19 cellular contexts compared by ENCODE assay signal in genomic region chr6:116925088-116925794, GRCh38. TPM values are rescaled to one million over a fixed set of nuclear protein-coding genes. Genes with fewer than 3 reads are reported as not detected.
DNase-seq lines count a peak whose midpoint lies in the region; ATAC-seq, FAIRE-seq and TF ChIP-seq lines count a peak whose summit lies in the region.
"Had no signal": no experiment of that assay in that cellular context is flagged by ENCODE, and none has a peak within 500 bp of the region (broad histone marks: within the 10 kb centered on the region; RNA-seq: fewer than 3 reads in every experiment).

No MANE protein-coding gene starts in this region.

- TF ChIP-seq CTCF in endothelial cell of umbilical vein (IDR thresholded peaks at IDR 0.05; ENCODE audit: extremely low read depth in 1 of 2, insufficient read depth in 1 of 2, low read depth in 1 of 2, low read length in 2 of 2) (no peak), HepG2 (CRISPR knock-in tag; IDR thresholded peaks at IDR 0.05) (no peak)

- dilution Hi-C loops in endothelial cell of umbilical vein (cut with MboI; ENCODE audit: extremely low pct_ligation_motif_present, low sequenced_read_pairs) = no loop called here

- no peak for TF ChIP-seq RAD21 in HepG2 (CRISPR knock-in tag; IDR thresholded peaks at IDR 0.05)

- peak; percentile 17 for DNase-seq in HuH-7 (ENCODE audit: low spot score)
- peak; percentile 10 for DNase-seq in endothelial cell of umbilical vein (ENCODE audit: low read depth, low spot score)
- no peak for DNase-seq in HepG2 (ENCODE audit: low spot score)
- DNase-seq in nucleus accumbens (lab: John Stamatoyannopoulos, UW) = no peak
- DNase-seq in activated CD8-positive, alpha-beta memory T cell treated with anti-CD3 and anti-CD28 coated beads for 24 hours = no peak
- DNase-seq in HAP-1 (ENCODE audit: low spot score in 2 of 2) = no peak
- DNase-seq: ACHN, DMS79, KBM-7, NCI-H1105 treated with DMSO at 0.1 percent for 48 hours, NCI-H1694 treated with DMSO at 0.1 percent for 48 hours, NCI-H2227 treated with DMSO at 0.1 percent for 48 hours, NCI-H510A treated with DMSO at 0.1 percent for 48 hours, NCI-H82, SHP77 had no signal

- H3K9me3 ChIP-seq in endothelial cell of umbilical vein (replicated peaks; ENCODE audit: control insufficient read depth, insufficient read depth, low read length) (no peaks in the 10 kb centered on the region), HepG2 (ENCODE audit: low read length) (no peaks in the 10 kb centered on the region), HAP-1 (no peaks in the 10 kb centered on the region)

- H2AFZ ChIP-seq in endothelial cell of umbilical vein (ENCODE audit: low read depth, low read length) (no peak overlapping the region), HepG2 (ENCODE audit: low read length) (no peak overlapping the region)

- H3K79me2 ChIP-seq in endothelial cell of umbilical vein (ENCODE audit: control insufficient read depth, insufficient read depth, low read length) = no peaks in the 10 kb centered on the region
- no peaks in the 10 kb centered on the region for H3K79me2 ChIP-seq in HepG2 (ENCODE audit: insufficient read depth, low read length)

- H3K9me1 ChIP-seq in endothelial cell of umbilical vein (replicated peaks; ENCODE audit: control insufficient read depth, extremely low read depth, insufficient read depth, low read length) = no peaks in the 10 kb centered on the region

- no peaks in the 10 kb centered on the region for H4K20me1 ChIP-seq in endothelial cell of umbilical vein (replicated peaks; ENCODE audit: control insufficient read depth, extremely low read depth, insufficient read depth, low read length)
- no peaks in the 10 kb centered on the region for H4K20me1 ChIP-seq in HepG2 (ENCODE audit: insufficient read depth, low read length)

- H3K4me1 ChIP-seq in endothelial cell of umbilical vein (ENCODE audit: control insufficient read depth, extremely low read depth, insufficient read depth, low read length) (no peaks in the 10 kb centered on the region), HepG2 (ENCODE audit: insufficient read depth, low read length) (peaks cover 16% of the 10 kb centered on the region), HAP-1 (no peaks in the 10 kb centered on the region)

- H3K27ac ChIP-seq in endothelial cell of umbilical vein (ENCODE audit: insufficient read depth, low read depth, low read length) = no peak overlapping the region
- no peak overlapping the region for H3K27ac ChIP-seq in HepG2 (ENCODE audit: extremely low read length, insufficient read depth, low read length)

- CTCF ChIA-PET in endothelial cell of umbilical vein (lab: Charles Lee) (no interaction called here), HepG2 (lab: Yijun Ruan, JAX; ENCODE audit: low intra/inter-chr PET ratio, low total read pairs) (no interaction called here)

- intact Hi-C loops in endothelial cell of umbilical vein (cut with micrococcal nuclease) (no loop called here), HepG2 (cut with micrococcal nuclease; ENCODE audit: unreplicated experiment) (no loop called here)

- TF ChIP-seq POLR2A in endothelial cell of umbilical vein (IDR thresholded peaks at IDR 0.05; ENCODE audit: low read depth, low read length) = no peak
- TF ChIP-seq POLR2A in HepG2 (IDR thresholded peaks at IDR 0.05; ENCODE audit: insufficient read depth in 1 of 2, low read depth in 2 of 2, low read length in 2 of 2) = no peak

- peak; percentile 31; the same call in 1 of the 3 replicates for ATAC-seq in HepG2
- no peak for ATAC-seq in GM21528 (IDR thresholded peaks at IDR 0.05; ENCODE audit: low FRiP score, unreplicated experiment)

- H3K4me3 ChIP-seq in endothelial cell of umbilical vein (replicated peaks in 1 of 3; ENCODE audit: insufficient read depth in 1 of 3, low read depth in 1 of 3, low read length in 3 of 3) (no peak overlapping the region), HepG2 (replicated peaks in 1 of 3; ENCODE audit: insufficient read depth in 1 of 3, low read depth in 2 of 3, low read length in 3 of 3) (no peak overlapping the region), HAP-1 (no peak overlapping the region)

- BruUV-seq in endothelial cell of umbilical vein (replicated peaks; lab: Mats Ljungman, UMichigan) (no TSS peak), HepG2 (replicated peaks; lab: Mats Ljungman, UMichigan) (no TSS peak)

- H3K9ac ChIP-seq in endothelial cell of umbilical vein (replicated peaks; ENCODE audit: extremely low read depth, insufficient read depth, low read length) (no peak overlapping the region), HepG2 (ENCODE audit: insufficient read depth, low read depth, low read length) (no peak overlapping the region)

- 71% methylated on average over 10 of the region's 10 CpGs for WGBS in HepG2 (ENCODE audit: low lambda C conversion rate)

- H3K36me3 ChIP-seq in endothelial cell of umbilical vein (ENCODE audit: control insufficient read depth in 2 of 2, extremely low read depth in 1 of 2, insufficient read depth in 2 of 2, low read length in 2 of 2) (no peaks in the 10 kb centered on the region), HepG2 (replicated peaks in 1 of 2; ENCODE audit: control insufficient read depth in 1 of 2, insufficient read depth in 2 of 2, low read length in 2 of 2) (no peaks in the 10 kb centered on the region), HAP-1 (replicated peaks) (no peaks in the 10 kb centered on the region)

- POLR2A ChIA-PET in endothelial cell of umbilical vein (lab: Charles Lee) (no interaction called here), HepG2 (lab: Yijun Ruan, JAX) (no interaction called here)

- in situ Hi-C loops in HepG2 (cut with HindIII; ENCODE audit: extremely low pct_ligation_motif_present, low pct_unique_long_range_greater_than_20kb) (no loop called here), HAP-1 (cut with MboI; ENCODE audit: low sequenced_read_pairs) (no loop called here)

- no peak overlapping the region for H3K4me2 ChIP-seq in endothelial cell of umbilical vein (ENCODE audit: insufficient read depth, low read length)
- H3K4me2 ChIP-seq in HepG2 (ENCODE audit: low read depth, low read length) = no peak overlapping the region

- H3K27me3 ChIP-seq in endothelial cell of umbilical vein (ENCODE audit: control insufficient read depth in 2 of 2, insufficient read depth in 2 of 2, low read length in 2 of 2) (peaks cover 0 to 4% of the 10 kb centered on the region in 2 experiments), HepG2 (ENCODE audit: control insufficient read depth in 1 of 2, insufficient read depth in 2 of 2, low read length in 2 of 2) (no peaks in the 10 kb centered on the region), HAP-1 (ENCODE audit: low read depth) (peaks cover 40% of the 10 kb centered on the region)

- no peak for TF ChIP-seq EP300 in HepG2 (IDR thresholded peaks at IDR 0.05; ENCODE audit: low read depth in 2 of 2, low read length in 2 of 2)
- TF ChIP-seq EP300 in HepG2 (CRISPR knock-in tag; IDR thresholded peaks at IDR 0.05; ENCODE audit: borderline replicate concordance) = no peak

- FAIRE-seq in endothelial cell of umbilical vein (lab: Jason Lieb, UNC) (no peak), HepG2 (lab: Jason Lieb, UNC) (no peak)
- FAIRE-seq: H54 had no signal

TF ChIP-seq in endothelial cell of umbilical vein, 7 proteins besides CTCF, POLR2A, EP300 and RAD21 (continues in another document):
- TF ChIP-seq GATA2 (IDR thresholded peaks at IDR 0.05; ENCODE audit: insufficient read depth, insufficient read length, low read depth, low read length) (no peak), MAX (IDR thresholded peaks at IDR 0.05; ENCODE audit: insufficient read depth, insufficient read length) (no peak)

TF ChIP-seq in HepG2, 621 proteins besides CTCF, POLR2A, EP300 and RAD21 (continues in another document):
- no peak for TF ChIP-seq DNMT3B (CRISPR knock-in tag; conservative IDR thresholded peaks at IDR 0.05)
- no peak for TF ChIP-seq TCF12 (IDR thresholded peaks at IDR 0.05)
- no peak for TF ChIP-seq TCF12 (CRISPR knock-in tag; IDR thresholded peaks at IDR 0.05)
- TF ChIP-seq WIZ (CRISPR knock-in tag; IDR thresholded peaks at IDR 0.05) = no peak
- TF ChIP-seq ZFY (CRISPR knock-in tag; IDR thresholded peaks at IDR 0.05) = no peak
- no peak for TF ChIP-seq POLR2AphosphoS2 (IDR thresholded peaks at IDR 0.05; ENCODE audit: low read depth, low read length)
- TF ChIP-seq KMT2A (CRISPR knock-in tag; IDR thresholded peaks at IDR 0.05) = no peak
- TF ChIP-seq BRD4 (CRISPR knock-in tag; IDR thresholded peaks at IDR 0.05) = no peak

RNA-seq across cellular contexts. Expression of gene RFX6, which starts 48.2 kb away (rescaled TPM):
- total RNA-seq in endothelial cell of umbilical vein (not detected in 2 replicates), HepG2 (2016; rRNA removed; fragmentation: Illumina TruSeq; extraction: Trizol) (not detected in 2 replicates)
- polyA plus RNA-seq in endothelial cell of umbilical vein (not detected in 2 replicates), HepG2 (2011; rRNA removed) (0.04 TPM in 1 of 2 replicates, not detected in the other)
- not detected in 2 replicates for polyA plus RNA-seq in endothelial cell of umbilical vein (2011; cell fraction: cytosol; rRNA removed)
- polyA plus RNA-seq in endothelial cell of umbilical vein (2011; cell fraction: nucleus; rRNA removed) = not detected in 2 replicates
- not detected in 2 replicates for polyA plus RNA-seq in endothelial cell of umbilical vein (2012)
- not detected in 2 replicates for polyA minus RNA-seq in endothelial cell of umbilical vein
- polyA minus RNA-seq in endothelial cell of umbilical vein (2011; cell fraction: cytosol; rRNA and poly(A)+ RNA removed) = not detected
- not detected in 2 replicates for polyA minus RNA-seq in endothelial cell of umbilical vein (2011; cell fraction: nucleus; rRNA and poly(A)+ RNA removed)
- not detected in 2 replicates for total RNA-seq in HepG2 (2016; cell fraction: cytosol; rRNA removed; fragmentation: Illumina TruSeq; extraction: Trizol; ENCODE audit: low read depth)
- not detected in 2 replicates for total RNA-seq in HepG2 (2016; cell fraction: insoluble cytoplasmic fraction; rRNA removed; fragmentation: Illumina TruSeq; extraction: Trizol)
- not detected in 2 replicates for total RNA-seq in HepG2 (2016; cell fraction: membrane; rRNA removed; fragmentation: Illumina TruSeq; extraction: Trizol)
- not detected in 2 replicates for total RNA-seq in HepG2 (2016; cell fraction: nucleus; rRNA removed; fragmentation: Illumina TruSeq; extraction: Trizol)
- not detected in 2 replicates for polyA plus RNA-seq in HepG2 (2011; cell fraction: cytosol; rRNA removed)
- polyA plus RNA-seq in HepG2 (2011; cell fraction: nucleus; rRNA removed) = not detected in 2 replicates
- polyA plus RNA-seq in HepG2 (2012) = not detected in 2 replicates
- polyA plus RNA-seq in HepG2 (2016; cell fraction: cytosol; fragmentation: Illumina TruSeq; extraction: Trizol; ENCODE audit: low read depth) = not detected in 2 replicates
- polyA plus RNA-seq in HepG2 (2016; cell fraction: insoluble cytoplasmic fraction; fragmentation: Illumina TruSeq; extraction: Trizol; ENCODE audit: low read depth) = not detected in 2 replicates
- not detected in 2 replicates for polyA plus RNA-seq in HepG2 (2016; cell fraction: membrane; fragmentation: Illumina TruSeq; extraction: Trizol; ENCODE audit: low read depth)
- not detected in 2 replicates for polyA plus RNA-seq in HepG2 (2016; cell fraction: nucleus; fragmentation: Illumina TruSeq; extraction: Trizol; ENCODE audit: insufficient read depth, low read depth)
- not detected in 2 replicates for polyA minus RNA-seq in HepG2 (2011; rRNA and poly(A)+ RNA removed; ENCODE audit: low replicate concordance)
- not detected in 2 replicates for polyA minus RNA-seq in HepG2 (2011; cell fraction: cytosol; rRNA and poly(A)+ RNA removed)
- not detected in 2 replicates for polyA minus RNA-seq in HepG2 (2011; cell fraction: nucleus; rRNA and poly(A)+ RNA removed)
- total RNA-seq: RPMI7951 had no signal
- polyA plus RNA-seq: CD14-positive monocyte had no signal

Comparison
In these comparisons a context has a peak if more than half of its experiments do, and no peak if none do; other contexts are left out.
1. DNase-seq: peak in HuH-7 (single experiment) and endothelial cell of umbilical vein (single experiment); none in HepG2 (single experiment), nucleus accumbens (0 of 56), activated CD8-positive, alpha-beta memory T cell treated with anti-CD3 and anti-CD28 coated beads for 24 hours (single experiment) and HAP-1 (0 of 2).